Comparison of ENCODE assay signal across 10 cellular contexts in the genomic region with DNA sequence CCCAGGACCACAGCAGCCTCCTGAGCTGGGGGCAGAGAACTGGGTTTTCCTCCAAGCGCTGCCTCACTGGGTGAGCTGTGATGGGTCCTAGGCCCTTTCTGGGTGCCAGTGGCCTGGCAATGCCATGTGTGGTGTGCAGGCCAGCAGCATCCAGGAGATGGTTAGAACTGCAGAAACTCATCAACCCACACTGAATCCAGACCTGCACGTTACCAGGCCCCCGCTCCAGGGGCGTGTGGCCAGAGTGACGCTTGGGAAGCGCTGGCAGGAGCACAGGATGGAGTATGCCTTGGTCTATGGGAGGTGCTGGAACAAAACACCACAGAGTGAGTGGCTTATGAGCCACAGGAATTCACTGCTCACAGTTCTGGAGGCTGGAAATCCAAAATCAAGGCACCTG.
"Had no signal": no experiment of that assay in that cellular context is flagged by ENCODE, and none has a peak within 500 bp of the region (broad histone marks: within the 10 kb centered on the region; RNA-seq: fewer than 3 reads in every experiment).

No MANE protein-coding gene starts in this region.

- DNase-seq: GM23248, GOT3, H7, HFFc6, KG1 had no signal

- H3K36me3 ChIP-seq: HAP-1 had no signal

- H3K9ac ChIP-seq: GM23248 had no signal

- H3K27ac Mint-ChIP-seq: HFFc6 had no signal

- H2AFZ ChIP-seq: GM23248 had no signal

- H3K4me1 ChIP-seq: HAP-1 had no signal

- ATAC-seq: HCT116, HepG2 had no signal

- H3K9me3 ChIP-seq: HAP-1 had no signal

- H3K4me3 Mint-ChIP-seq: HFFc6 had no signal

- H3K27ac ChIP-seq: GM23248, HL-60 had no signal

- H3K4me3 ChIP-seq: GM23248, HAP-1, K562 had no signal
